In the genomic region with DNA sequence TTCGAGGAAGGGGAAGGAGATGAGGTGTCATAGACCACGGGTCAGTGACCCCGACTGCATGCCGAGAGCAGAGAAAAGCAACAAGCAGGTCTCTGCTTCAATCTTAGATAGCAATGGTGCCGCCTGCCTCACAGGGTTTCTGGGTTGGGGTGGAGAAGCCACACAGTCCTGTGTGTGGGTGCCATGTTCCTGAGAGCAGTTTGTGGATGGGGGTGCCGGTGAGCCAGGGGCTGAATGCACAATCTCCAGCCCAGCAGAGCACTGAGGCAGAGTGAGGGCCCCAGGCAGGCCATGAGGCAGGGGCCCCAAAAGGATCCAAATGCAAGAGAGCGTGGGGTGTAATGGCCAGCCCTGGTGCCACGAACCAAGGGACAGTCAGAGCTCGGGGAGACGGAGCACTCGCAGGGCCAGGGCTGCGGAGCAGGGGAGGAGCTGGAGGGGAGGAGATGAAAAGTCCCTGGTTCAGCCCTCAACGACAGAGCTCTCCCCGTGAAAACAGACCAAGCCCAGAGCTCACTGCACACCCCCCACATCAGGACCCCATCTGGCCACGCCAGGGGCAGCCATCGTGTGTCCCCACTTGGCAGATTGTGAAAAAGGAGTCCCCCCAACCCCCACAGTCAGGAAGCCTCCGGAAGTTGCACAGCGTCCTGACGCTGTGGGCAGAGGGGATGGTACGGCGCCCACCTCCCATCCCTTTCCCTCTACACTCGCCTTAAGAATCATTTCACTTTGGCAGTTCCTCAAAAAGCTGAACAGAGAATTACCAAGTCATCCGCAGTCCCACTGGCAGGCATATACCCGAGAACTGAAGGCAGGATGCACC, we compare ENCODE assay signal across 1 cellular context.
TF ChIP-seq lines count a peak whose summit lies in the region.

No MANE protein-coding gene starts in this region.

TF ChIP-seq in K562, 482 proteins besides CTCF, POLR2A, EP300 and RAD21:
- TF ChIP-seq MEF2A (IDR thresholded peaks at IDR 0.05; ENCODE audit: control insufficient read depth, low read depth, low read length) (no peak), SPI1 (IDR thresholded peaks at IDR 0.05; ENCODE audit: borderline replicate concordance, low read depth, low read length) (peak; percentile 64)
- TF ChIP-seq, protein P1, sequence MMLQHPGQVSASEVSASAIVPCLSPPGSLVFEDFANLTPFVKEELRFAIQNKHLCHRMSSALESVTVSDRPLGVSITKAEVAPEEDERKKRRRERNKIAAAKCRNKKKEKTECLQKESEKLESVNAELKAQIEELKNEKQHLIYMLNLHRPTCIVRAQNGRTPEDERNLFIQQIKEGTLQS (IDR thresholded peaks at IDR 0.05) = no peak
- TF ChIP-seq, protein P1 (CRISPR knock-in tag; conservative IDR thresholded peaks at IDR 0.05) = no peak
TF ChIP-seq in K562: peak in this region for 1.
